ENCODE assay signal across 15 cellular contexts in the genomic region with DNA sequence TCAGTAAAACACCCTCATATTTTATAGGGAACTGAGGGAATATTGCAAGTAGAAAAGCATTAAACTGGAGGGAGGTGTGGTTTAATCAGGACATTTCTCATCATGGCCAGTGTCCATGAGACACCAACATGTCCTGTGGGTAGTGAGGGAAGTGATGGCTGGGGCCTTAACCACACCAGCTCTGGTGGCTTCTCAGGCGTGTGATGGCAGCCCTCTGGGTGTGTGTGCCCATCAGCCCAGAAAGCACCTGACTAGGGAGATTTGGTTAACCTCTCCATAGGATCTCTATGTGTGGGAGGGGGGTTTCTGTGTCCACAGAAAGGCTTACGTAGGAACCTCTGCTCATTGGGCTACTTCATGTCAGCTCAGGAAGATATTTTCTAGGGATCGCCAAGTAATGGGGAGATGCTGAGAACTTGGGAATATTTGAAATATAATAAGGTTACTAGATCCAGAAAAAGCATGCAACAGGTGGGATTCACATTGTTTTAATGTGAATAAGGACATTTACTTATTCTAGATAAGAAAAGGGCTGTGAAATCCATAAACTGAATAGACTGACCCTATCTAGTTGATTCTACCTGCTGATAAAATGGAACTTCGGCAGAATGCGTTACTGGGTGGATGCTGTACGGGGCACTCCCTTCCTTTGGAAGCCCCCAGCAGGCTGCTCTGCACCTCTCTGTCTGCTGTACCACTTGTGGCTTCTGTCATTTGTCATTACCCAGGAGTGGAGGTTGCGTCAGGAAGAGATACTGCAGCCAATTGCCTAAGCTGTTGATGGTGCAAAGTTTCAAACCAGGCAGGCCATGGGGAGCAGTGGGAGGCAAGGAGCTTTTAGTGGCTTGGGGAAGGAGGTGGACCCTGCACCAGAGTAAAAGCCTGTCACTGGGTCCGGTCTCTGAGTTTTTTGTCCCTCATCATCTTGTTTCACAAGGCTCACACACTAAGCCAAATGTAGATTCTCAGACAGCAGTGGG.
"Had no signal": no experiment of that assay in that cellular context is flagged by ENCODE, and none has a peak within 500 bp of the region (broad histone marks: within the 10 kb centered on the region; RNA-seq: fewer than 3 reads in every experiment).

No MANE protein-coding gene starts in this region.

- ATAC-seq: activated CD8-positive, alpha-beta T cell treated with anti-CD3 and anti-CD28 coated beads for 36 hours; activated T-cell treated with anti-CD3 and anti-CD28 coated beads, Interleukin-2, amount 50 U/mL, for 72 hours; mucosa of descending colon; naive thymus-derived CD8-positive, alpha-beta T cell had no signal

- H3K27ac ChIP-seq: gastrocnemius medialis, thoracic aorta had no signal

- H3K27me3 Mint-ChIP-seq: activated CD8-positive, alpha-beta T cell treated with anti-CD3 and anti-CD28 coated beads for 36 hours; naive thymus-derived CD8-positive, alpha-beta T cell had no signal

- DNase-seq: activated CD4-positive, alpha-beta T cell treated with anti-CD3 and anti-CD28 coated beads for 48 hours; activated CD8-positive, alpha-beta memory T cell treated with anti-CD3 and anti-CD28 coated beads, Interleukin-2, amount 50 U/mL, for 48 hours; activated CD8-positive, alpha-beta T cell treated with anti-CD3 and anti-CD28 coated beads for 36 hours; activated T-cell treated with anti-CD3 and anti-CD28 coated beads, Interleukin-2, amount 50 U/mL, for 72 hours; anterior cingulate cortex; endodermal cell; gastrocnemius medialis; heart right ventricle; left cardiac atrium; mucosa of descending colon; naive thymus-derived CD8-positive, alpha-beta T cell; stimulated activated naive CD4-positive, alpha-beta T cell treated with Interleukin-2 at 50 U/mL for 16 hours; T-helper 2 cell had no signal

- H3K27ac Mint-ChIP-seq: activated CD8-positive, alpha-beta T cell treated with anti-CD3 and anti-CD28 coated beads for 36 hours; activated T-cell treated with anti-CD3 and anti-CD28 coated beads, Interleukin-2, amount 50 U/mL, for 72 hours; endodermal cell had no signal

- H3K4me3 Mint-ChIP-seq: activated CD8-positive, alpha-beta T cell treated with anti-CD3 and anti-CD28 coated beads for 36 hours; activated T-cell treated with anti-CD3 and anti-CD28 coated beads, Interleukin-2, amount 50 U/mL, for 72 hours; endodermal cell; naive thymus-derived CD8-positive, alpha-beta T cell; WTC11 had no signal

- H3K36me3 Mint-ChIP-seq: WTC11 had no signal

- H3K9me3 Mint-ChIP-seq: activated CD8-positive, alpha-beta T cell treated with anti-CD3 and anti-CD28 coated beads for 36 hours; activated T-cell treated with anti-CD3 and anti-CD28 coated beads, Interleukin-2, amount 50 U/mL, for 72 hours; endodermal cell; naive thymus-derived CD8-positive, alpha-beta T cell; WTC11 had no signal
